Comparison of ENCODE assay signal across 1 cellular context in the genomic region with DNA sequence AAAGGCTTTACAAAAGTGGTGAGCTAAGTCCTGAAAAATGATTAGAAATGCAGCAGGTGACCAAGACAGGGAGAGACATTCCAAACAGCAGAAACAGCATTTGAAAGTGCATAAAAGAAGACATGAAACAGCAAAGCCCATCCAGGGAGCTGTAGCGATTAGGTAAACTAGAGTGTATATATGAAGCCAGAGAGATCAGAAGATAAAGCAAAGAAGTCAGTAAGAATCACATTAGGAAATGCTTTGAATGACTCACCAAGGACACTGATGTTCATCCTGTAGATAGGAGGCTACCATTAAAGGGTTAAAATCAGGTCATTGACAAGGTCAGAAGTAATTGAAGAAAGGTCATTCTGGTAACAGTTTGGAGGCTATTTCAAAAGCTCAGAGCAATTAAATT.
A peak's percentile ranks its signal among the peaks of the same experiment; 100 is the strongest.
TF ChIP-seq lines count a peak whose summit lies in the region.

No MANE protein-coding gene starts in this region.

TF ChIP-seq in K562, 482 proteins besides CTCF, POLR2A, EP300 and RAD21:
- TF ChIP-seq SUPT5H (IDR thresholded peaks at IDR 0.05) (no peak), ATF3 (IDR thresholded peaks at IDR 0.05) (0 out of 2 replicates have a peak, but pooled peaks have one; percentile 20), ATF3 (CRISPR knock-in tag; conservative IDR thresholded peaks at IDR 0.05) (no peak)
